Comparison of ENCODE assay signal across 8 cellular contexts in the genomic region with DNA sequence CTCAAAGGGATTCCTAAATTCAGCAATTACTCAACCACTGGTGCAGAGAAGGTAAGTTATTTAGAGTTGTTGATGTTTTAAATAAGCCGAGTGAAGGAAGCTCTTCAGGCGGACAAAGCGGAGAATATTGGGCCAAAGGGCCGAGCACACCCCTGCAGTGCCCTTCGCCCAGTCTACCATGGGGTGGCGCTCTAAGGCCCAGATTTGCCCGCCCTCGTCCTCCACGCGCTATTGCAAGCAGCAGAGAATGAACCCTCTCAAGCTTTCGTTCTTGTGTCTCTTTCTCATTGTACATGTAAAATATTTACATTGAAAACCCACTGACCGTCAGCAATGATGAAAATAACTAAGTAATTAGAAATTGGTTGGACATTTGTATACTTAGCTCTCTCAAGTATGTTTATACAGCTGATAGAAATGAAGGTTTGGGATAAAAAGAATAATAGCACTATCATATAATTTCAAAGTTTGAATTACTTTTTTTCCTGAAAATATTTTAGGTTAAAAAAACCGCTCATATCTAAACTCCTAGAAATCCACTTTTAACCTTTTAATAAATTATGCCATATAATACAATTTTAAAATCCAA.
DNase-seq lines count a peak whose midpoint lies in the region; ATAC-seq and TF ChIP-seq lines count a peak whose summit lies in the region.

No MANE protein-coding gene starts in this region.

- H3K27me3 Mint-ChIP-seq in activated naive CD4-positive, alpha-beta T cell treated with anti-CD3 and anti-CD28 coated beads, Interleukin-2, amount 10 ng/mL, durations not matched to agents 7 days and 5 days: peaks cover 2% of the 10 kb centered on the region

- no peak overlapping the region for H3K27ac Mint-ChIP-seq in activated naive CD4-positive, alpha-beta T cell treated with anti-CD3 and anti-CD28 coated beads, Interleukin-2, amount 10 ng/mL, durations not matched to agents 7 days and 5 days

- 28% methylated on average over 13 of the region's 13 CpGs for WGBS in suprapubic skin

- no peaks in the 10 kb centered on the region for H3K27me3 ChIP-seq in SJCRH30
- H3K27me3 ChIP-seq in osteoblast (ENCODE audit: insufficient read depth, low read length): no peaks in the 10 kb centered on the region
- no peaks in the 10 kb centered on the region for H3K27me3 ChIP-seq in suprapubic skin

- CTCF ChIA-PET in activated naive CD4-positive, alpha-beta T cell treated with anti-CD3 and anti-CD28 coated beads, Interleukin-2, amount 10 ng/mL, durations not matched to agents 7 days and 5 days (lab: Charles Lee): interaction anchor here (0.7 kb wide), 1 partner anchor 23 kb away, joined by 3 read pairs; no protein-coding TSS in a partner anchor

- no peaks in the 10 kb centered on the region for H3K9me3 Mint-ChIP-seq in activated naive CD4-positive, alpha-beta T cell treated with anti-CD3 and anti-CD28 coated beads, Interleukin-2, amount 10 ng/mL, durations not matched to agents 7 days and 5 days

- H3K4me2 ChIP-seq in osteoblast (ENCODE audit: insufficient read depth, low read length): peak overlapping the region; percentile 47

- H3K4me3 ChIP-seq in SJCRH30 (no peak overlapping the region), osteoblast (ENCODE audit: insufficient read depth, low read length) (peak overlapping the region; percentile 24), suprapubic skin (no peak overlapping the region)

- peak; percentile 68 for ATAC-seq in HG03139 (IDR thresholded peaks at IDR 0.05; ENCODE audit: unreplicated experiment)
- no peak for ATAC-seq in HG03469 (IDR thresholded peaks at IDR 0.05; ENCODE audit: unreplicated experiment)

- H3K79me2 ChIP-seq in osteoblast (ENCODE audit: insufficient read depth, low read length): no peaks in the 10 kb centered on the region

- H3K4me1 Mint-ChIP-seq in activated naive CD4-positive, alpha-beta T cell treated with anti-CD3 and anti-CD28 coated beads, Interleukin-2, amount 10 ng/mL, durations not matched to agents 7 days and 5 days: no peaks in the 10 kb centered on the region

- H3K4me3 Mint-ChIP-seq in activated naive CD4-positive, alpha-beta T cell treated with anti-CD3 and anti-CD28 coated beads, Interleukin-2, amount 10 ng/mL, durations not matched to agents 7 days and 5 days: no peak overlapping the region

- no peaks in the 10 kb centered on the region for H4K20me1 ChIP-seq in osteoblast (ENCODE audit: insufficient read depth, low read length)

- no peaks in the 10 kb centered on the region for H3K36me3 Mint-ChIP-seq in activated naive CD4-positive, alpha-beta T cell treated with anti-CD3 and anti-CD28 coated beads, Interleukin-2, amount 10 ng/mL, durations not matched to agents 7 days and 5 days

- TF ChIP-seq EP300 in suprapubic skin (IDR thresholded peaks at IDR 0.05): no peak

- H3K36me3 ChIP-seq in SJCRH30 (no peaks in the 10 kb centered on the region), osteoblast (ENCODE audit: insufficient read depth, low read length) (no peaks in the 10 kb centered on the region), suprapubic skin (no peaks in the 10 kb centered on the region)

- peaks cover 32% of the 10 kb centered on the region for H3K4me1 ChIP-seq in SJCRH30
- H3K4me1 ChIP-seq in osteoblast (ENCODE audit: insufficient read depth, low read length): no peaks in the 10 kb centered on the region
- no peaks in the 10 kb centered on the region for H3K4me1 ChIP-seq in suprapubic skin

- peak; percentile 93 for TF ChIP-seq CTCF in osteoblast (IDR thresholded peaks at IDR 0.05; ENCODE audit: extremely low read depth, low read depth, low read length)
- peak in 1 of 2 donors; percentile 14 for TF ChIP-seq CTCF in suprapubic skin (IDR thresholded peaks at IDR 0.05)

- peak; percentile 20 for DNase-seq in activated naive CD4-positive, alpha-beta T cell treated with anti-CD3 and anti-CD28 coated beads, Interleukin-2, amount 10 ng/mL, durations not matched to agents 7 days and 5 days
- no peak for DNase-seq in activated naive CD4-positive, alpha-beta T cell treated with Interleukin-2 at 50 U/mL for 16 hours
- DNase-seq in SJCRH30 (peak; percentile 11 to 24), fibroblast of peridontal ligament (ENCODE audit: extremely low read depth) (peak; percentile 56), osteoblast (ENCODE audit: insufficient read length, low spot score, missing footprints) (peak; percentile 37), suprapubic skin (ENCODE audit: low spot score in 2 of 2) (no peak)

- H2AFZ ChIP-seq in osteoblast (ENCODE audit: low read length): peak overlapping the region; percentile 20

- TF ChIP-seq POLR2A in suprapubic skin (IDR thresholded peaks at IDR 0.05): no peak

- H3K9me3 ChIP-seq in SJCRH30 (replicated peaks): no peaks in the 10 kb centered on the region
- H3K9me3 ChIP-seq in osteoblast (ENCODE audit: low read depth, low read length): no peaks in the 10 kb centered on the region
- no peaks in the 10 kb centered on the region for H3K9me3 ChIP-seq in suprapubic skin

- H3K27ac ChIP-seq in SJCRH30: no peak overlapping the region
- no peak overlapping the region for H3K27ac ChIP-seq in osteoblast (ENCODE audit: low read depth, low read length)
- no peak overlapping the region for H3K27ac ChIP-seq in suprapubic skin

Comparison
In these comparisons a context has a peak if more than half of its experiments do, and no peak if none do; other contexts are left out.
1. DNase-seq: peak in activated naive CD4-positive, alpha-beta T cell treated with anti-CD3 and anti-CD28 coated beads, Interleukin-2, amount 10 ng/mL, durations not matched to agents 7 days and 5 days (single experiment), SJCRH30 (2 of 2), fibroblast of peridontal ligament (single experiment) and osteoblast (single experiment); none in activated naive CD4-positive, alpha-beta T cell treated with Interleukin-2 at 50 U/mL for 16 hours (single experiment) and suprapubic skin (0 of 2).